ENCODE assay signal across 1 cellular context in the genomic region with DNA sequence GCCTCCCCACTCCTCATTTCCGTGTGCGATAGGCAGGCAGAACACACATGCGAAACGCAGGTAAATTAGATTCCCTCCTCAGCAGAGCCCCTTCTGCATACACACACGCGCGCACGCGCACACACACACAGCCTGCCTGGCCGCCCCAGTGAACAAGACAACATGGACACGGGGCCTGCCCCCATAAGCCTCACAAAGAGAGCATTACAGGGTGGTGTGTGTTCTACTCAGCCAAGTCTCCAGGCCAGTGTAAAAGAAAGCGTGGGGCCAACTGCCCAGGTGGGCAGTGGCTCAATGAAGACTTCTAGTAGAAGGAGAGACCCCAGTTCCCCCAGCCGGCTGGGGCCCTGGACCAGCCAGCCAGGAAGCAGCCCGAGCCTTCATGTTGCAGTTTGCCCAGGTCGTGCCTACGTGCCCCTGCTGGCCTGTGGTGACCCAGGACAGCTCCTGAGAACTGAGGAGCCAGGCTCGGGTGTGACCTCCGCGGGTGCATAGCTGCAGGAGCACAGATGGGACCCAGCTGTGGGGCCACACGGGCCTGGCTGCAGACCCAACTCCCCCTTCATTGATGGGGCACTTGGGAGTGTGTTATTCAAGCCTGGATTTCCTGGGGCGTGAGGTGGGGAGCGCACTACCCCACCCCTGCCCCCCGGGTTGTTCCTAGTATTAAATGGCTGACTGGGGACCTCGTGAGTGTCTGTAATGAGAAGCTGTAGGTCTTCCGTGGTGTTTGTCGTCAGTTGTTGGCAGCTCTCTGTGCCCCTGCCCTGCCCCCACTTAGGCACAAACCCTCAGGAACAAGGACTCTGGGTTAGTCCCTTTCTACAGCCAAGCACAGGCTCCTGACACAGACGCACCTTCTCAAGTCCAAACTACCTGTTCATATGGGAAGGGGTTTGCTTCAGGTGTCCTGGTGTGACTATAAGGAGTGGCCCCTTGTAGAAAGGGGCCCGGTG.
TF ChIP-seq lines count a peak whose summit lies in the region.

No MANE protein-coding gene starts in this region.

TF ChIP-seq in GM12878, 131 proteins besides CTCF, POLR2A, EP300 and RAD21 (continued from another document):
- TF ChIP-seq, protein P1, sequence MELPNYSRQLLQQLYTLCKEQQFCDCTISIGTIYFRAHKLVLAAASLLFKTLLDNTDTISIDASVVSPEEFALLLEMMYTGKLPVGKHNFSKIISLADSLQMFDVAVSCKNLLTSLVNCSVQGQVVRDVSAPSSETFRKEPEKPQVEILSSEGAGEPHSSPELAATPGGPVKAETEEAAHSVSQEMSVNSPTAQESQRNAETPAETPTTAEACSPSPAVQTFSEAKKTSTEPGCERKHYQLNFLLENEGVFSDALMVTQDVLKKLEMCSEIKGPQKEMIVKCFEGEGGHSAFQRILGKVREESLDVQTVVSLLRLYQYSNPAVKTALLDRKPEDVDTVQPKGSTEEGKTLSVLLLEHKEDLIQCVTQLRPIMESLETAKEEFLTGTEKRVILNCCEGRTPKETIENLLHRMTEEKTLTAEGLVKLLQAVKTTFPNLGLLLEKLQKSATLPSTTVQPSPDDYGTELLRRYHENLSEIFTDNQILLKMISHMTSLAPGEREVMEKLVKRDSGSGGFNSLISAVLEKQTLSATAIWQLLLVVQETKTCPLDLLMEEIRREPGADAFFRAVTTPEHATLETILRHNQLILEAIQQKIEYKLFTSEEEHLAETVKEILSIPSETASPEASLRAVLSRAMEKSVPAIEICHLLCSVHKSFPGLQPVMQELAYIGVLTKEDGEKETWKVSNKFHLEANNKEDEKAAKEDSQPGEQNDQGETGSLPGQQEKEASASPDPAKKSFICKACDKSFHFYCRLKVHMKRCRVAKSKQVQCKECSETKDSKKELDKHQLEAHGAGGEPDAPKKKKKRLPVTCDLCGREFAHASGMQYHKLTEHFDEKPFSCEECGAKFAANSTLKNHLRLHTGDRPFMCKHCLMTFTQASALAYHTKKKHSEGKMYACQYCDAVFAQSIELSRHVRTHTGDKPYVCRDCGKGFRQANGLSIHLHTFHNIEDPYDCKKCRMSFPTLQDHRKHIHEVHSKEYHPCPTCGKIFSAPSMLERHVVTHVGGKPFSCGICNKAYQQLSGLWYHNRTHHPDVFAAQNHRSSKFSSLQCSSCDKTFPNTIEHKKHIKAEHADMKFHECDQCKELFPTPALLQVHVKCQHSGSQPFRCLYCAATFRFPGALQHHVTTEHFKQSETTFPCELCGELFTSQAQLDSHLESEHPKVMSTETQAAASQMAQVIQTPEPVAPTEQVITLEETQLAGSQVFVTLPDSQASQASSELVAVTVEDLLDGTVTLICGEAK (IDR thresholded peaks at IDR 0.05; ENCODE audit: borderline replicate concordance), result no peak
- TF ChIP-seq SMAD1 (IDR thresholded peaks at IDR 0.05; ENCODE audit: low read depth, partially characterized antibody), result no peak
- TF ChIP-seq CHD4 (IDR thresholded peaks at IDR 0.05), result no peak
- TF ChIP-seq PAX5 (IDR thresholded peaks at IDR 0.05; ENCODE audit: borderline replicate concordance, low read depth, low read length), result no peak
- no peak for TF ChIP-seq CBFB (IDR thresholded peaks at IDR 0.05; ENCODE audit: low read depth)
- no peak for TF ChIP-seq MEF2B (IDR thresholded peaks at IDR 0.05; ENCODE audit: partially characterized antibody, poor library complexity, severe bottlenecking)
- TF ChIP-seq FOXM1 (IDR thresholded peaks at IDR 0.05; ENCODE audit: low read depth, low read length), result no peak
- no peak for TF ChIP-seq YBX1 (IDR thresholded peaks at IDR 0.05)
- no peak for TF ChIP-seq HDAC6 (IDR thresholded peaks at IDR 0.05; ENCODE audit: unreplicated experiment)
- no peak for TF ChIP-seq STAT1 (conservative IDR thresholded peaks at IDR 0.05)
- no peak for TF ChIP-seq NFYA (IDR thresholded peaks at IDR 0.05; ENCODE audit: borderline replicate concordance, low read depth, low read length)
- TF ChIP-seq, protein P2, sequence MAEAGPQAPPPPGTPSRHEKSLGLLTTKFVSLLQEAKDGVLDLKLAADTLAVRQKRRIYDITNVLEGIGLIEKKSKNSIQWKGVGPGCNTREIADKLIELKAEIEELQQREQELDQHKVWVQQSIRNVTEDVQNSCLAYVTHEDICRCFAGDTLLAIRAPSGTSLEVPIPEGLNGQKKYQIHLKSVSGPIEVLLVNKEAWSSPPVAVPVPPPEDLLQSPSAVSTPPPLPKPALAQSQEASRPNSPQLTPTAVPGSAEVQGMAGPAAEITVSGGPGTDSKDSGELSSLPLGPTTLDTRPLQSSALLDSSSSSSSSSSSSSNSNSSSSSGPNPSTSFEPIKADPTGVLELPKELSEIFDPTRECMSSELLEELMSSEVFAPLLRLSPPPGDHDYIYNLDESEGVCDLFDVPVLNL (IDR thresholded peaks at IDR 0.05; ENCODE audit: low read depth, low read length), result no peak
- no peak for TF ChIP-seq YY1 (IDR thresholded peaks at IDR 0.05; ENCODE audit: low read depth, low read length)
- TF ChIP-seq, protein P3, sequence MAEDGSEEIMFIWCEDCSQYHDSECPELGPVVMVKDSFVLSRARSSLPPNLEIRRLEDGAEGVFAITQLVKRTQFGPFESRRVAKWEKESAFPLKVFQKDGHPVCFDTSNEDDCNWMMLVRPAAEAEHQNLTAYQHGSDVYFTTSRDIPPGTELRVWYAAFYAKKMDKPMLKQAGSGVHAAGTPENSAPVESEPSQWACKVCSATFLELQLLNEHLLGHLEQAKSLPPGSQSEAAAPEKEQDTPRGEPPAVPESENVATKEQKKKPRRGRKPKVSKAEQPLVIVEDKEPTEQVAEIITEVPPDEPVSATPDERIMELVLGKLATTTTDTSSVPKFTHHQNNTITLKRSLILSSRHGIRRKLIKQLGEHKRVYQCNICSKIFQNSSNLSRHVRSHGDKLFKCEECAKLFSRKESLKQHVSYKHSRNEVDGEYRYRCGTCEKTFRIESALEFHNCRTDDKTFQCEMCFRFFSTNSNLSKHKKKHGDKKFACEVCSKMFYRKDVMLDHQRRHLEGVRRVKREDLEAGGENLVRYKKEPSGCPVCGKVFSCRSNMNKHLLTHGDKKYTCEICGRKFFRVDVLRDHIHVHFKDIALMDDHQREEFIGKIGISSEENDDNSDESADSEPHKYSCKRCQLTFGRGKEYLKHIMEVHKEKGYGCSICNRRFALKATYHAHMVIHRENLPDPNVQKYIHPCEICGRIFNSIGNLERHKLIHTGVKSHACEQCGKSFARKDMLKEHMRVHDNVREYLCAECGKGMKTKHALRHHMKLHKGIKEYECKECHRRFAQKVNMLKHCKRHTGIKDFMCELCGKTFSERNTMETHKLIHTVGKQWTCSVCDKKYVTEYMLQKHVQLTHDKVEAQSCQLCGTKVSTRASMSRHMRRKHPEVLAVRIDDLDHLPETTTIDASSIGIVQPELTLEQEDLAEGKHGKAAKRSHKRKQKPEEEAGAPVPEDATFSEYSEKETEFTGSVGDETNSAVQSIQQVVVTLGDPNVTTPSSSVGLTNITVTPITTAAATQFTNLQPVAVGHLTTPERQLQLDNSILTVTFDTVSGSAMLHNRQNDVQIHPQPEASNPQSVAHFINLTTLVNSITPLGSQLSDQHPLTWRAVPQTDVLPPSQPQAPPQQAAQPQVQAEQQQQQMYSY (CRISPR knock-in tag; IDR thresholded peaks at IDR 0.05), result no peak
